ENCODE assay signal across 9 cellular contexts in genomic region chr3:184740509-184741258, GRCh38. TPM values are rescaled to one million over a fixed set of nuclear protein-coding genes. Genes with fewer than 3 reads are reported as not detected.
DNase-seq lines count a peak whose midpoint lies in the region; ATAC-seq lines count a peak whose summit lies in the region.
"Had no signal": no experiment of that assay in that cellular context is flagged by ENCODE, and none has a peak within 500 bp of the region (broad histone marks: within the 10 kb centered on the region; RNA-seq: fewer than 3 reads in every experiment).

No MANE protein-coding gene starts in this region.

- DNase-seq in stimulated activated CD4-positive, alpha-beta T cell treated with anti-CD3 and anti-CD28 coated beads, Interleukin-4, amount 100 ng/mL, for 48 hours (ENCODE audit: low read depth in 2 of 2): peak; percentile 6 to 11
- no peak for DNase-seq in stimulated activated CD4-positive, alpha-beta T cell treated with anti-CD3 and anti-CD28 coated beads, Interleukin-4, amount 100 ng/mL, for 4 hours
- DNase-seq in activated naive CD8-positive, alpha-beta T cell treated with anti-CD3 and anti-CD28 coated beads for 36 hours: peak; percentile 8
- DNase-seq in iris pigment epithelial cell (ENCODE audit: low read depth) (peak; percentile 30), aorta (no peak), HuH-7 (ENCODE audit: low spot score) (no peak), SHP77 treated with DMSO at 0.1 percent for 48 hours (lab: John Stamatoyannopoulos, UW) (no peak), SHP77 (lab: John Stamatoyannopoulos, UW) (no peak)
- DNase-seq: Calu3 had no signal

- intact Hi-C loops in aorta (cut with DNase I): no loop called here

- no peak overlapping the region for H3K27ac ChIP-seq in aorta (ENCODE audit: low read depth in 1 of 2, low read length in 2 of 2)

- no peaks in the 10 kb centered on the region for H3K36me3 Mint-ChIP-seq in activated naive CD8-positive, alpha-beta T cell treated with anti-CD3 and anti-CD28 coated beads for 36 hours

- H3K9me3 ChIP-seq in aorta (ENCODE audit: control insufficient read depth, low read length): no peaks in the 10 kb centered on the region

- H3K4me1 ChIP-seq in aorta (ENCODE audit: control insufficient read depth in 1 of 2, insufficient read depth in 2 of 2, low read length in 2 of 2): no peaks in the 10 kb centered on the region

- no peak overlapping the region for H3K27ac Mint-ChIP-seq in activated naive CD8-positive, alpha-beta T cell treated with anti-CD3 and anti-CD28 coated beads for 36 hours

- peaks cover 0 to 2% of the 10 kb centered on the region in 2 donors for H3K27me3 ChIP-seq in aorta (ENCODE audit: control insufficient read depth in 1 of 2, insufficient read depth in 2 of 2, low read length in 1 of 2)

- peak; percentile 34 for ATAC-seq in aorta (ENCODE audit: low FRiP score)

- no peak overlapping the region for H3K4me3 ChIP-seq in aorta (ENCODE audit: low read length in 2 of 2)

- H3K4me3 Mint-ChIP-seq in activated naive CD8-positive, alpha-beta T cell treated with anti-CD3 and anti-CD28 coated beads for 36 hours: no peak overlapping the region

- no peaks in the 10 kb centered on the region for H3K9me3 Mint-ChIP-seq in activated naive CD8-positive, alpha-beta T cell treated with anti-CD3 and anti-CD28 coated beads for 36 hours

- H3K27me3 Mint-ChIP-seq in activated naive CD8-positive, alpha-beta T cell treated with anti-CD3 and anti-CD28 coated beads for 36 hours: no peaks in the 10 kb centered on the region

- WGBS in aorta, 2 donors: 85 to 86% methylated on average over 9 of the region's 9 CpGs

- no peaks in the 10 kb centered on the region for H3K36me3 ChIP-seq in aorta (ENCODE audit: control insufficient read depth in 1 of 2, insufficient read depth in 2 of 2, low read length in 1 of 2)

- H3K4me1 Mint-ChIP-seq in activated naive CD8-positive, alpha-beta T cell treated with anti-CD3 and anti-CD28 coated beads for 36 hours: peaks cover 4% of the 10 kb centered on the region

RNA-seq across cellular contexts. Expression of gene MAGEF1, which starts 28.8 kb away (rescaled TPM):
- 10 to 100 TPM; 22.5 to 26.9 TPM for total RNA-seq in activated naive CD8-positive, alpha-beta T cell treated with anti-CD3 and anti-CD28 coated beads for 36 hours
- total RNA-seq in aorta: 10 to 100 TPM; 22.9 to 23.4 TPM
- 10 to 100 TPM; 17.9 to 34.2 TPM for polyA plus RNA-seq in aorta

Comparison
In these comparisons a context has a peak if more than half of its experiments do, and no peak if none do; other contexts are left out.
1. DNase-seq: peak in stimulated activated CD4-positive, alpha-beta T cell treated with anti-CD3 and anti-CD28 coated beads, Interleukin-4, amount 100 ng/mL, for 48 hours (2 of 2), activated naive CD8-positive, alpha-beta T cell treated with anti-CD3 and anti-CD28 coated beads for 36 hours (single experiment) and iris pigment epithelial cell (single experiment); none in stimulated activated CD4-positive, alpha-beta T cell treated with anti-CD3 and anti-CD28 coated beads, Interleukin-4, amount 100 ng/mL, for 4 hours (0 of 2), aorta (0 of 2), HuH-7 (single experiment), SHP77 treated with DMSO at 0.1 percent for 48 hours (single experiment) and SHP77 (0 of 2).